25 cellular contexts compared by ENCODE assay signal in the genomic region with DNA sequence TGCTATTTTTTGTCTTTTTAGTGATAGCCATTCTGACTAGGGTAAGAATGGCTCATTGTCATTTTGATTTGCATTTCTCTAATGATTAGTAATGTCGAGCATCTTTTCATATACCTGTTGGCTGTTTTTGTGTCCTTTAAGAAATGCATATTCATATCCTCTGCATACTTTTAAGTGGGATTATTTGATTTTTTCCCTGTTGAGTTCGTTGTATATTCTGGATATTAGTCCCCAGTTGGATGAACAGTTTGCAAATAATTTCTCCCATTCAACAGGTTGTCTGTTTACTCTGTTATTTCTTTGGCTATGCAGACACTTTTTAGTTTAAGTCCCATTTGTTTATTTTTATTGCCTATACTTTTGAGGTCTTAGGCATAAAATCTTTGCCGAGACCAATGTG. TPM values are rescaled to one million over a fixed set of nuclear protein-coding genes. Genes with fewer than 3 reads are reported as not detected.
A peak's percentile ranks its signal among the peaks of the same experiment; 100 is the strongest.
DNase-seq lines count a peak whose midpoint lies in the region; ATAC-seq and TF ChIP-seq lines count a peak whose summit lies in the region.
"Had no signal": no experiment of that assay in that cellular context is flagged by ENCODE, and none has a peak within 500 bp of the region (broad histone marks: within the 10 kb centered on the region; RNA-seq: fewer than 3 reads in every experiment).

No MANE protein-coding gene starts in this region.

- no peak overlapping the region for H3K4me3 Mint-ChIP-seq in activated naive CD4-positive, alpha-beta T cell treated with anti-CD3 and anti-CD28 coated beads, Interleukin-2, amount 50 U/mL, for 24 hours
- peak overlapping the region; percentile 70 for H3K4me3 Mint-ChIP-seq in endothelial cell (ENCODE audit: unreplicated experiment)
- H3K4me3 Mint-ChIP-seq: CD14-positive monocyte; CD4-positive, alpha-beta memory T cell; CD4-positive, CD25-positive, alpha-beta regulatory T cell; CD8-positive, alpha-beta memory T cell had no signal

- no peak for ATAC-seq in HG03095 (IDR thresholded peaks at IDR 0.05; ENCODE audit: unreplicated experiment)
- ATAC-seq: GM12878 had no signal

- peak overlapping the region; percentile 41 for H3K27ac Mint-ChIP-seq in activated naive CD4-positive, alpha-beta T cell treated with anti-CD3 and anti-CD28 coated beads, Interleukin-2, amount 50 U/mL, for 24 hours
- no peak overlapping the region for H3K27ac Mint-ChIP-seq in endothelial cell (ENCODE audit: unreplicated experiment)
- H3K27ac Mint-ChIP-seq: CD4-positive, CD25-positive, alpha-beta regulatory T cell had no signal

- TF ChIP-seq CTCF in endothelial cell (IDR thresholded peaks at IDR 0.05; ENCODE audit: unreplicated experiment), result no peak

- no peaks in the 10 kb centered on the region for H3K4me1 Mint-ChIP-seq in activated naive CD4-positive, alpha-beta T cell treated with anti-CD3 and anti-CD28 coated beads, Interleukin-2, amount 50 U/mL, for 24 hours
- H3K4me1 Mint-ChIP-seq in endothelial cell (ENCODE audit: unreplicated experiment), result no peaks in the 10 kb centered on the region
- H3K4me1 Mint-ChIP-seq: CD14-positive monocyte; CD4-positive, alpha-beta memory T cell; CD8-positive, alpha-beta memory T cell had no signal

- peaks cover 61% of the 10 kb centered on the region for H3K36me3 Mint-ChIP-seq in activated naive CD4-positive, alpha-beta T cell treated with anti-CD3 and anti-CD28 coated beads, Interleukin-2, amount 50 U/mL, for 24 hours
- H3K36me3 Mint-ChIP-seq in endothelial cell (ENCODE audit: low read depth, unreplicated experiment), result peaks cover 38% of the 10 kb centered on the region

- H3K9me3 Mint-ChIP-seq in activated naive CD4-positive, alpha-beta T cell treated with anti-CD3 and anti-CD28 coated beads, Interleukin-2, amount 50 U/mL, for 24 hours, result peaks cover 9% of the 10 kb centered on the region
- no peaks in the 10 kb centered on the region for H3K9me3 Mint-ChIP-seq in endothelial cell (ENCODE audit: unreplicated experiment)

- DNase-seq in activated naive CD4-positive, alpha-beta T cell treated with Interleukin-2 at 50 U/mL for 16 hours, result no peak
- no peak for DNase-seq in endothelial cell (ENCODE audit: low spot score)
- DNase-seq in activated T-cell treated with anti-CD3 and anti-CD28 coated beads, Interleukin-2, amount 50 U/mL, for 48 hours, result no peak
- DNase-seq: 8988T; ACHN; BE2C; C1 segment of cervical spinal cord; CD4-positive, alpha-beta memory T cell; CD4-positive, CD25-positive, alpha-beta regulatory T cell; CD8-positive, alpha-beta memory T cell; COR-L47; DMS 273 treated with DMSO at 0.1 percent for 48 hours; DMS153; DMS53; DMS79; DND-41; EL; GDM1 had no signal

- no peaks in the 10 kb centered on the region for H3K27me3 Mint-ChIP-seq in activated naive CD4-positive, alpha-beta T cell treated with anti-CD3 and anti-CD28 coated beads, Interleukin-2, amount 50 U/mL, for 24 hours
- H3K27me3 Mint-ChIP-seq in endothelial cell (ENCODE audit: unreplicated experiment), result peaks cover 2% of the 10 kb centered on the region
- H3K27me3 Mint-ChIP-seq: CD4-positive, alpha-beta memory T cell; CD4-positive, CD25-positive, alpha-beta regulatory T cell; CD8-positive, alpha-beta memory T cell had no signal

RNA-seq across cellular contexts. Expression of a gene that starts 30.6 kb away (rescaled TPM):
- total RNA-seq in endothelial cell (ENCODE audit: unreplicated experiment), result not detected
- total RNA-seq: A673; CD4-positive, alpha-beta memory T cell; CD4-positive, CD25-positive, alpha-beta regulatory T cell; CD8-positive, alpha-beta memory T cell; Daoy; G401; GM12878 had no signal

RNA-seq across cellular contexts. Expression of a gene that starts 34.4 kb away (rescaled TPM):
- total RNA-seq in endothelial cell (ENCODE audit: unreplicated experiment), result 25.9 TPM
